ENCODE assay signal across 10 cellular contexts in the genomic region with DNA sequence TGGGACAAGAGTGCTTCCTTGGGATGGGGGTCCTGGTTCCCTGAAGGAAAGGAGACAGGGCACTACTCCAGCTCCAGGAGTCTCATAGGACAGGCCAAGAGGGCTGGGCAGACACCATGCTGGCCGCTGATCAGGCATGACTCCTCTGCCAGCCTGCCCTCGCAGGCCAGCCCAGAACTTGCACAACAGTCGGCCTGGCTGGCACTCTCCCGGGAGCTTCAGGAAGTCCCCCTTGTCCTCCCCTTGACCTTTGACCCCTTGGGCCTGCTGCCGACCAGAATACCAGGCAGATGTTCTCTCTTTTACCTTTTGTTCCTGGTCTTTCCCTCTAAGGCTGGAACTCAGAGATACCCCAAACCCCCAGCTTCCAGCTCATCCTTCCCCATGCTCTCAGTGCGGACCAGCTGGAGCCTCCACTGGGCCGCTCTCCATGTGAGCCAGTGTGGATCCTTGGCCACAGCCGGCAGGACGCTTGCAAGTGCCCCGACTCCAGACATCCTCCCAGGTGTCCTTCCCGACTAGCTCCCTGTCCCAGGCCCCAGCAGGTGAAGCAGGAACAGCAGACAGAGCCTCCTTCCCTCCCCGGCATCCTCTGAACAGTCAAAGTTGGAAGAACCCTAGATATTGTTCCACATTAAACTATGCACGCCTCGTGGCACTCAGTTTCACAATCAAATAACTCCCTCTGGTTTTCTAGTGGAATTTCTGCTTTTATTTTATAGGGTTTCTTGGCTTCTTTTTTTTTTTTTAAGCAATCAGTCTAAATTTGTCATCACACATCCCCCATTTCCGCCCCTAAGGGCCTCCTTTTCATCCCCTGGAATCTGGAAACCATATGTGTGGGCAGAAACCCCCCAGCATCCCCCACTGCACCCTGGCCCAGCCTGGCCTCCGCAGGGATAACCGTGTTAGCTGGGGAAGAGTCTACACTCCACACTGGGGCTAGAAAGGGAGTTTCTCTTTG. TPM values are rescaled to one million over a fixed set of nuclear protein-coding genes. Genes with fewer than 3 reads are reported as not detected.
DNase-seq lines count a peak whose midpoint lies in the region; ATAC-seq, FAIRE-seq and TF ChIP-seq lines count a peak whose summit lies in the region.
"Had no signal": no experiment of that assay in that cellular context is flagged by ENCODE, and none has a peak within 500 bp of the region (broad histone marks: within the 10 kb centered on the region; RNA-seq: fewer than 3 reads in every experiment).

No MANE protein-coding gene starts in this region.

- H4K8ac ChIP-seq in H9 (replicated peaks; ENCODE audit: insufficient read length, low read depth, low read length): no peak overlapping the region

- no peak overlapping the region for H2BK5ac ChIP-seq in H9 (ENCODE audit: insufficient read length, low read length)

- H2AFZ ChIP-seq in H9 (ENCODE audit: low read length) (no peak overlapping the region), K562 (ENCODE audit: low read depth, low read length) (no peak overlapping the region)

- H3K9ac ChIP-seq in H9 (ENCODE audit: extremely low read depth, insufficient read length, low read length) (no peak overlapping the region), K562 (ENCODE audit: insufficient read depth in 1 of 2, low read depth in 2 of 2, low read length in 2 of 2) (no peak overlapping the region)

- H2BK120ac ChIP-seq in H9 (ENCODE audit: low read depth, low read length, poor library complexity, severe bottlenecking): no peak overlapping the region

- H3K9me1 ChIP-seq in K562 (ENCODE audit: control insufficient read depth, insufficient read depth, low read length): no peaks in the 10 kb centered on the region

- CTCF ChIA-PET in K562 (lab: Yijun Ruan, JAX; ENCODE audit: low intra/inter-chr PET ratio): no interaction called here

- H3K27me3 Mint-ChIP-seq in H9 (ENCODE audit: low read depth): peaks cover 11% of the 10 kb centered on the region

- H3K79me2 ChIP-seq in H9 (ENCODE audit: insufficient read depth, low read length) (no peaks in the 10 kb centered on the region), K562 (ENCODE audit: control insufficient read depth, insufficient read depth, low read length) (no peaks in the 10 kb centered on the region)

- no peak for TF ChIP-seq EP300 in K562 (IDR thresholded peaks at IDR 0.05; ENCODE audit: low read length)

- no peak overlapping the region for H2BK20ac ChIP-seq in H9 (ENCODE audit: low read depth, low read length, poor library complexity, severe bottlenecking)

- H4K20me1 ChIP-seq in H9 (ENCODE audit: control insufficient read depth, insufficient read depth, insufficient read length) (no peaks in the 10 kb centered on the region), K562 (replicated peaks; ENCODE audit: control insufficient read depth, insufficient read depth, low read length) (0 out of 2 replicates have a peak, but pooled peaks cover 6% of the 10 kb centered on the region)

- H3K4me2 ChIP-seq in H9 (ENCODE audit: insufficient read depth, insufficient read length, low read length) (no peak overlapping the region), K562 (ENCODE audit: insufficient read depth, low read length) (no peak overlapping the region)

- H2BK12ac ChIP-seq in H9 (ENCODE audit: insufficient read length, low read depth, low read length): no peak overlapping the region

- no peak overlapping the region for H4K91ac ChIP-seq in H9 (ENCODE audit: insufficient read length, low read depth, low read length)

- no peaks in the 10 kb centered on the region for H3K4me1 ChIP-seq in H9 (ENCODE audit: insufficient read depth, low read length)
- H3K4me1 ChIP-seq in K562 (replicated peaks in 1 of 2; ENCODE audit: control insufficient read depth in 2 of 2, insufficient read depth in 2 of 2, low read length in 2 of 2): peaks cover 11 to 25% of the 10 kb centered on the region in 2 experiments; a peak in 4 of 5 replicates
- peaks cover 6 to 39% of the 10 kb centered on the region in 2 donors for H3K4me1 ChIP-seq in lung (ENCODE audit: control insufficient read depth in 2 of 2, insufficient read depth in 2 of 2, low read length in 2 of 2)

- H3K36me3 Mint-ChIP-seq in H9 (ENCODE audit: insufficient read depth in 1 of 3, low read depth in 3 of 3): peaks cover 0 to 4% (median under 1%) of the 10 kb centered on the region in 3 experiments; a peak in 5 of 7 replicates

- intact Hi-C loops in K562 (cut with micrococcal nuclease): loop anchor here (5.0 kb wide), 1 partner anchor 57 kb away; no protein-coding TSS in a partner anchor

- no peak overlapping the region for H3K18ac ChIP-seq in H9 (ENCODE audit: insufficient read length, low read depth, low read length)

- in situ Hi-C loops in K562 (cut with MboI): loop anchor here (5.0 kb wide), 1 partner anchor 112 kb away; no protein-coding TSS in a partner anchor

- H3K27ac ChIP-seq in H9 (ENCODE audit: insufficient read length, low read depth, low read length) (no peak overlapping the region), K562 (ENCODE audit: extremely low read depth, low read depth, low read length) (no peak overlapping the region), lung (ENCODE audit: low read depth in 1 of 2, low read length in 1 of 2) (peak overlapping the region in 1 of 2 donors; percentile 38)

- H3K27ac Mint-ChIP-seq in H9: peak overlapping the region in 2 of 3 experiments; percentile 57 to 65; a peak in 2 of 7 replicates

- no peak for TF ChIP-seq CTCF in H9 (conservative IDR thresholded peaks at IDR 0.05)
- no peak for TF ChIP-seq CTCF in K562 (IDR thresholded peaks at IDR 0.05 in 2 of 3, conservative IDR thresholded peaks at IDR 0.05 in 1 of 3; ENCODE audit: insufficient read depth in 2 of 3, low read depth in 1 of 3, low read length in 3 of 3)
- no peak for TF ChIP-seq CTCF in lung (IDR thresholded peaks at IDR 0.05; ENCODE audit: control extremely low read depth, extremely low read depth)

- no peak overlapping the region for H2BK15ac ChIP-seq in H9 (ENCODE audit: low read depth, low read length)

- no peak overlapping the region for H4K5ac ChIP-seq in H9 (ENCODE audit: insufficient read length, low read depth, low read length)

- no peaks in the 10 kb centered on the region for H3K23me2 ChIP-seq in H9 (ENCODE audit: insufficient read length, low read depth, low read length, poor library complexity, severe bottlenecking)

- peaks cover under 1% of the 10 kb centered on the region; the same call in 1 of the 3 replicates for H3K36me3 ChIP-seq in K562 (ENCODE audit: control insufficient read depth, insufficient read depth, low read length)
- no peaks in the 10 kb centered on the region for H3K36me3 ChIP-seq in lung (ENCODE audit: control insufficient read depth in 2 of 2, insufficient read depth in 2 of 2, low read length in 2 of 2)

- no peak overlapping the region for H3K23ac ChIP-seq in H9 (ENCODE audit: insufficient read length, low read depth, low read length)

- no peak overlapping the region for H3T11ph ChIP-seq in H9 (ENCODE audit: low read length)

- WGBS in H9 (ENCODE audit: extremely low coverage, insufficient read length, low lambda C conversion rate): no CpG with 5 or more reads among the region's 17 CpGs
- 66% methylated on average over 17 of the region's 17 CpGs for WGBS in K562 (ENCODE audit: insufficient coverage, low coverage, missing lambda C conversion rate)
- WGBS in lung, 2 donors: 50% methylated on average over 17 of the region's 17 CpGs

- no peak overlapping the region for H3K14ac ChIP-seq in H9 (ENCODE audit: insufficient read depth, low read length)

- peaks cover 27 to 40% of the 10 kb centered on the region in 2 experiments for H3K4me1 Mint-ChIP-seq in H9

- H3K4me3 ChIP-seq in K562 (no peak overlapping the region), lung (no peak overlapping the region)

- H3K9me3 ChIP-seq in H9 (ENCODE audit: control insufficient read depth, low read depth, low read length) (no peaks in the 10 kb centered on the region), K562 (replicated peaks; ENCODE audit: control insufficient read depth, insufficient read depth, low read depth, low read length) (no peaks in the 10 kb centered on the region), lung (ENCODE audit: control insufficient read depth in 2 of 2, insufficient read depth in 1 of 2, low read length in 1 of 2) (no peaks in the 10 kb centered on the region)

- no peaks in the 10 kb centered on the region for H3K9me3 Mint-ChIP-seq in H9

- no peaks in the 10 kb centered on the region for H3K27me3 ChIP-seq in H9 (ENCODE audit: insufficient read depth, low read length)
- H3K27me3 ChIP-seq in K562 (ENCODE audit: control insufficient read depth in 2 of 2, insufficient read depth in 2 of 2, low read length in 2 of 2): no peaks in the 10 kb centered on the region
- no peaks in the 10 kb centered on the region for H3K27me3 ChIP-seq in lung (ENCODE audit: control insufficient read depth, insufficient read depth)

- H2AK5ac ChIP-seq in H9 (ENCODE audit: insufficient read length, low read length): no peak overlapping the region

- DNase-seq in AML-193 (lab: John Stamatoyannopoulos, UW) (peak; percentile 31 to 40), H9 (peak; percentile 29), K562 (ENCODE audit: extremely low read depth in 1 of 4, low spot score in 3 of 4) (no peak), lung (ENCODE audit: low spot score) (peak; percentile 58), NCI-H2081 treated with DMSO at 0.1 percent for 48 hours (lab: John Stamatoyannopoulos, UW) (no peak), NCI-H2029 (lab: John Stamatoyannopoulos, UW) (no peak)
- DNase-seq: Karpas-422, kidney glomerular epithelial cell had no signal

- no peak overlapping the region for H3K4me3 Mint-ChIP-seq in H9

- POLR2A ChIA-PET in K562 (lab: Yijun Ruan, JAX): interaction anchor here (0.5 to 0.9 kb wide), 3 partner anchors 13 to 445 kb away, joined by 3 to 4 read pairs (median 3); no protein-coding TSS in a partner anchor

- FAIRE-seq in K562 (lab: Jason Lieb, UNC): no peak

- no peak for TF ChIP-seq RAD21 in K562 (CRISPR knock-in tag; conservative IDR thresholded peaks at IDR 0.05 in 1 of 2, IDR thresholded peaks at IDR 0.05 in 1 of 2)

- no peak overlapping the region for H3K4ac ChIP-seq in H9 (ENCODE audit: low read depth, low read length)

- H3K56ac ChIP-seq in H9 (ENCODE audit: insufficient read length, low read depth, low read length): no peak overlapping the region

- H3K79me1 ChIP-seq in H9 (ENCODE audit: insufficient read depth, low read depth, low read length, poor library complexity, severe bottlenecking): no peaks in the 10 kb centered on the region

- no TSS peak for BruUV-seq in K562 (replicated peaks; lab: Mats Ljungman, UMichigan)

- no peak for TF ChIP-seq POLR2A in K562 (conservative IDR thresholded peaks at IDR 0.05)

- ATAC-seq in K562: no peak
- no peak for ATAC-seq in lung (ENCODE audit: insufficient read depth, low FRiP score)
- no peak for ATAC-seq in GM18520 (IDR thresholded peaks at IDR 0.05; ENCODE audit: unreplicated experiment)
- ATAC-seq in HG03135 (IDR thresholded peaks at IDR 0.05; ENCODE audit: unreplicated experiment): no peak

RNA-seq across cellular contexts. Expression of a gene that starts 15.7 kb away (rescaled TPM):
- total RNA-seq in H9 (2021) (45.0 and 46.1 TPM in 2 replicates), K562 (2014; rRNA removed) (17.3 and 20.0 TPM in 2 replicates), K562 (2014; rRNA removed; fragmentation: Illumina TruSeq; extraction: Trizol) (4.3 and 5.3 TPM in 2 replicates), K562 (2015; rRNA removed; fragmentation: Illumina TruSeq; extraction: Trizol) (14.6 and 14.7 TPM in 2 replicates), K562 (2021) (19.9 and 20.8 TPM in 2 replicates), lung (10 to 100 TPM; 19.0 to 31.5 TPM)
- 9.0 and 33.9 TPM in 2 replicates for total RNA-seq in K562 (2011; cell fraction: chromatin; rRNA removed; ENCODE audit: low replicate concordance)
- 25.9 and 30.9 TPM in 2 replicates for total RNA-seq in K562 (2011; cell fraction: nucleolus; rRNA removed)
- total RNA-seq in K562 (2011; cell fraction: nucleoplasm; rRNA removed): 9.9 and 14.4 TPM in 2 replicates
- polyA plus RNA-seq in K562 (2011; rRNA removed) (5.9 and 9.0 TPM in 2 replicates), K562 (2014; fragmentation: Illumina TruSeq; extraction: Trizol) (9.5 and 11.8 TPM in 2 replicates), K562 (2014; fragmentation: Nextera tagmentation; extraction: Ambion mirVana) (under 1 TPM; 0.73 to 0.88 TPM), K562 (2014; rRNA removed) (8.5 and 9.9 TPM in 2 replicates), lung (10 to 100 TPM; 16.1 to 23.3 TPM)
- 8.9 and 18.1 TPM in 2 replicates for polyA plus RNA-seq in K562 (2011; cell fraction: cytosol; rRNA removed)
- 9.1 and 13.6 TPM in 2 replicates for polyA plus RNA-seq in K562 (2011; cell fraction: nucleus; rRNA removed)
- 14.0 and 19.3 TPM in 2 replicates for polyA plus RNA-seq in K562 (2012)
- polyA minus RNA-seq in K562 (2011; rRNA and poly(A)+ RNA removed): 15.1 and 21.7 TPM in 2 replicates
- polyA minus RNA-seq in K562 (2011; cell fraction: cytosol; rRNA and poly(A)+ RNA removed): 17.4 and 23.2 TPM in 2 replicates
- polyA minus RNA-seq in K562 (2011; cell fraction: nucleus; rRNA and poly(A)+ RNA removed): 7.5 and 10.6 TPM in 2 replicates

RNA-seq across cellular contexts. Expression of a gene that starts 19.2 kb away (rescaled TPM):
- total RNA-seq in H9 (2021): 0.28 and 0.35 TPM in 2 replicates
- total RNA-seq in K562 (2011; cell fraction: chromatin; rRNA removed; ENCODE audit: low replicate concordance): 3.0 and 5.4 TPM in 2 replicates
- 5.5 and 6.0 TPM in 2 replicates for total RNA-seq in K562 (2011; cell fraction: nucleolus; rRNA removed)
- total RNA-seq in K562 (2011; cell fraction: nucleoplasm; rRNA removed): 2.8 and 3.7 TPM in 2 replicates
- total RNA-seq in K562 (2014; rRNA removed): 0.59 and 0.78 TPM in 2 replicates
- total RNA-seq in K562 (2014; rRNA removed; fragmentation: Illumina TruSeq; extraction: Trizol): 0.26 and 0.40 TPM in 2 replicates
- total RNA-seq in K562 (2015; rRNA removed; fragmentation: Illumina TruSeq; extraction: Trizol): 0.43 and 0.60 TPM in 2 replicates
- 1.1 and 1.3 TPM in 2 replicates for total RNA-seq in K562 (2021)
- 0.40 and 0.77 TPM in 2 replicates for polyA plus RNA-seq in K562 (2011; rRNA removed)
- polyA plus RNA-seq in K562 (2011; cell fraction: cytosol; rRNA removed): 0.46 and 0.75 TPM in 2 replicates
- 2.3 and 2.4 TPM in 2 replicates for polyA plus RNA-seq in K562 (2011; cell fraction: nucleus; rRNA removed)
- polyA plus RNA-seq in K562 (2012): 0.30 and 0.60 TPM in 2 replicates
- 0.42 and 0.62 TPM in 2 replicates for polyA plus RNA-seq in K562 (2014; fragmentation: Illumina TruSeq; extraction: Trizol)
- polyA plus RNA-seq in K562 (2014; fragmentation: Nextera tagmentation; extraction: Ambion mirVana): under 1 TPM in 1 of 2 experiments, not detected in 1; 0.04 TPM
- 0.30 and 0.89 TPM in 2 replicates for polyA plus RNA-seq in K562 (2014; rRNA removed)
- polyA minus RNA-seq in K562 (2011; rRNA and poly(A)+ RNA removed): 0.53 and 0.54 TPM in 2 replicates
- polyA minus RNA-seq in K562 (2011; cell fraction: cytosol; rRNA and poly(A)+ RNA removed): 0.57 and 0.64 TPM in 2 replicates
- 2.0 and 3.0 TPM in 2 replicates for polyA minus RNA-seq in K562 (2011; cell fraction: nucleus; rRNA and poly(A)+ RNA removed)
- 10 to 100 TPM; 17.9 to 31.8 TPM for total RNA-seq in lung
- 10 to 100 TPM; 11.8 to 16.3 TPM for polyA plus RNA-seq in lung

RNA-seq across cellular contexts. Expression of a gene that starts 35.9 kb away (rescaled TPM):
- total RNA-seq in H9 (2021) (3.9 and 4.3 TPM in 2 replicates), K562 (2014; rRNA removed) (2.0 and 2.2 TPM in 2 replicates), K562 (2014; rRNA removed; fragmentation: Illumina TruSeq; extraction: Trizol) (0.73 and 1.1 TPM in 2 replicates), K562 (2015; rRNA removed; fragmentation: Illumina TruSeq; extraction: Trizol) (0.45 and 0.72 TPM in 2 replicates), K562 (2021) (1.9 and 2.0 TPM in 2 replicates), lung (1 to 10 TPM; 2.1 to 8.5 TPM)
- 1.1 and 1.9 TPM in 2 replicates for total RNA-seq in K562 (2011; cell fraction: chromatin; rRNA removed; ENCODE audit: low replicate concordance)
- total RNA-seq in K562 (2011; cell fraction: nucleolus; rRNA removed): 1.8 TPM in 2 replicates
- total RNA-seq in K562 (2011; cell fraction: nucleoplasm; rRNA removed): 1.0 and 1.1 TPM in 2 replicates
- polyA plus RNA-seq in K562 (2011; rRNA removed) (1.1 and 1.2 TPM in 2 replicates), K562 (2014; fragmentation: Illumina TruSeq; extraction: Trizol) (1.1 TPM in 2 replicates), K562 (2014; fragmentation: Nextera tagmentation; extraction: Ambion mirVana) (under 1 TPM; 0.08 to 0.18 TPM), K562 (2014; rRNA removed) (1.4 and 2.6 TPM in 2 replicates), lung (1 to 10 TPM; 3.2 to 5.3 TPM)
- polyA plus RNA-seq in K562 (2011; cell fraction: cytosol; rRNA removed): 1.3 and 2.4 TPM in 2 replicates
- 1.0 and 1.1 TPM in 2 replicates for polyA plus RNA-seq in K562 (2011; cell fraction: nucleus; rRNA removed)
- 0.51 and 1.3 TPM in 2 replicates for polyA plus RNA-seq in K562 (2012)
- polyA minus RNA-seq in K562 (2011; rRNA and poly(A)+ RNA removed): 0.77 and 1.3 TPM in 2 replicates
- 1.4 TPM in 1 of 2 replicates, not detected in the other for polyA minus RNA-seq in K562 (2011; cell fraction: cytosol; rRNA and poly(A)+ RNA removed)
- polyA minus RNA-seq in K562 (2011; cell fraction: nucleus; rRNA and poly(A)+ RNA removed): 1.1 and 1.3 TPM in 2 replicates

RNA-seq across cellular contexts. Expression of a gene that starts 43.3 kb away (rescaled TPM):
- total RNA-seq in H9 (2021) (47.2 and 48.7 TPM in 2 replicates), K562 (2014; rRNA removed) (33.2 and 36.8 TPM in 2 replicates), K562 (2014; rRNA removed; fragmentation: Illumina TruSeq; extraction: Trizol) (6.3 and 7.5 TPM in 2 replicates), K562 (2015; rRNA removed; fragmentation: Illumina TruSeq; extraction: Trizol) (0.19 and 0.47 TPM in 2 replicates), K562 (2021) (29.6 and 33.3 TPM in 2 replicates), lung (10 to 100 TPM in 1 of 2 donors, under 1 TPM in 1; 0.17 to 11.6 TPM)
- 6.0 and 19.1 TPM in 2 replicates for total RNA-seq in K562 (2011; cell fraction: chromatin; rRNA removed; ENCODE audit: low replicate concordance)
- total RNA-seq in K562 (2011; cell fraction: nucleolus; rRNA removed): 22.9 and 29.7 TPM in 2 replicates
- 12.4 and 15.8 TPM in 2 replicates for total RNA-seq in K562 (2011; cell fraction: nucleoplasm; rRNA removed)
- polyA plus RNA-seq in K562 (2011; rRNA removed) (7.1 and 16.0 TPM in 2 replicates), K562 (2014; fragmentation: Illumina TruSeq; extraction: Trizol) (15.1 and 32.3 TPM in 2 replicates), K562 (2014; fragmentation: Nextera tagmentation; extraction: Ambion mirVana) (1 to 10 TPM; 2.5 to 4.4 TPM), K562 (2014; rRNA removed) (33.6 and 39.0 TPM in 2 replicates), lung (10 to 100 TPM; 11.6 to 11.9 TPM)
- 20.6 and 22.9 TPM in 2 replicates for polyA plus RNA-seq in K562 (2011; cell fraction: cytosol; rRNA removed)
- polyA plus RNA-seq in K562 (2011; cell fraction: nucleus; rRNA removed): 10.7 and 11.2 TPM in 2 replicates
- polyA plus RNA-seq in K562 (2012): 2.9 and 41.9 TPM in 2 replicates
- 3.5 and 5.5 TPM in 2 replicates for polyA minus RNA-seq in K562 (2011; rRNA and poly(A)+ RNA removed)
- 4.1 and 13.5 TPM in 2 replicates for polyA minus RNA-seq in K562 (2011; cell fraction: cytosol; rRNA and poly(A)+ RNA removed)
- 5.0 and 7.7 TPM in 2 replicates for polyA minus RNA-seq in K562 (2011; cell fraction: nucleus; rRNA and poly(A)+ RNA removed)

Comparison
In these comparisons a context has a peak if more than half of its experiments do, and no peak if none do; other contexts are left out.
1. DNase-seq: peak in AML-193 (2 of 2), H9 (single experiment) and lung (single experiment); none in K562 (0 of 4), NCI-H2081 treated with DMSO at 0.1 percent for 48 hours (single experiment) and NCI-H2029 (single experiment).